Comparison of ENCODE assay signal across 27 cellular contexts in genomic region chr5:32422697-32423096, GRCh38. TPM values are rescaled to one million over a fixed set of nuclear protein-coding genes. Genes with fewer than 3 reads are reported as not detected.
A peak's percentile ranks its signal among the peaks of the same experiment; 100 is the strongest.
DNase-seq lines count a peak whose midpoint lies in the region; ATAC-seq, FAIRE-seq and TF ChIP-seq lines count a peak whose summit lies in the region.
"Had no signal": no experiment of that assay in that cellular context is flagged by ENCODE, and none has a peak within 500 bp of the region (broad histone marks: within the 10 kb centered on the region; RNA-seq: fewer than 3 reads in every experiment).

No MANE protein-coding gene starts in this region.

- H3K4me1 ChIP-seq in rectal smooth muscle tissue (ENCODE audit: control insufficient read depth, insufficient read depth, low read length): peaks cover 5% of the 10 kb centered on the region
- H3K4me1 ChIP-seq: SJSA1 had no signal

- ATAC-seq in WTC11: no peak
- ATAC-seq: PC-3 had no signal

- POLR2A ChIA-PET in WTC11 (lab: Charles Lee): interaction anchor here (1.5 kb wide), 1 partner anchor 16 kb away, joined by 7 read pairs; no protein-coding TSS in a partner anchor

- H3K27ac ChIP-seq in rectal smooth muscle tissue (ENCODE audit: low read depth, low read length): peak overlapping the region; percentile 21
- H3K27ac ChIP-seq in caudate nucleus (ENCODE audit: low read depth, low read length): no peak overlapping the region
- H3K27ac ChIP-seq: GM23248, SJSA1 had no signal

- peak; percentile 13 for DNase-seq in NCI-H2171 treated with DMSO at 0.1 percent for 48 hours (lab: John Stamatoyannopoulos, UW)
- DNase-seq in NCI-H2171 (lab: John Stamatoyannopoulos, UW): no peak
- no peak for DNase-seq in H54 (ENCODE audit: insufficient read length, low spot score)
- no peak for DNase-seq in WTC11 (ENCODE audit: low spot score)
- no peak for DNase-seq in NCI-H2107 treated with DMSO at 0.1 percent for 48 hours (lab: John Stamatoyannopoulos, UW; ENCODE audit: unreplicated experiment)
- DNase-seq in SK-N-DZ (ENCODE audit: low spot score): no peak
- no peak for DNase-seq in caudate nucleus (lab: John Stamatoyannopoulos, UW)
- DNase-seq: 8988T, ACHN, GM23248, H9, HFFc6, Kasumi-1, MV-4-11, NCI-H1105, NCI-H1436 treated with DMSO at 0.1 percent for 48 hours, NCI-H187 treated with DMSO at 0.1 percent for 48 hours, NCI-H2107, NCI-H446, NCI-H524 treated with DMSO at 0.1 percent for 48 hours, NCI-H774, PC-3, Right ventricle myocardium superior had no signal

- peaks cover 25% of the 10 kb centered on the region for H3K36me3 Mint-ChIP-seq in WTC11

- no peaks in the 10 kb centered on the region for H3K27me3 Mint-ChIP-seq in WTC11 (ENCODE audit: low read depth)

- peaks cover 17% of the 10 kb centered on the region for H3K9me3 Mint-ChIP-seq in WTC11

- H3K27ac Mint-ChIP-seq in WTC11: peak overlapping the region; percentile 12
- H3K27ac Mint-ChIP-seq: HFFc6 had no signal

- no peak overlapping the region for H3K9ac ChIP-seq in rectal smooth muscle tissue (ENCODE audit: low read length)
- H3K9ac ChIP-seq: GM23248 had no signal

- TF ChIP-seq CTCF in WTC11 (IDR thresholded peaks at IDR 0.05): no peak

- H3K4me3 Mint-ChIP-seq in WTC11: no peak overlapping the region
- H3K4me3 Mint-ChIP-seq: H9, HFFc6 had no signal

- H3K4me1 Mint-ChIP-seq in WTC11: peaks cover 12% of the 10 kb centered on the region

- peak; percentile 43 for FAIRE-seq in H54 (lab: Jason Lieb, UNC)
- FAIRE-seq: HTR-8/SVneo, K562 had no signal

- CTCF ChIA-PET in WTC11 (lab: Charles Lee): no interaction called here

- no peak overlapping the region for H3K4me3 ChIP-seq in rectal smooth muscle tissue (ENCODE audit: low read length)
- H3K4me3 ChIP-seq: GM23248, K562, SJSA1 had no signal

- no peaks in the 10 kb centered on the region for H3K27me3 ChIP-seq in rectal smooth muscle tissue (ENCODE audit: control insufficient read depth, insufficient read depth, low read length)
- H3K27me3 ChIP-seq: SJSA1 had no signal

- no peaks in the 10 kb centered on the region for H3K36me3 ChIP-seq in rectal smooth muscle tissue (ENCODE audit: control insufficient read depth, insufficient read depth, low read length)
- H3K36me3 ChIP-seq: SJSA1 had no signal

- no peak for TF ChIP-seq POLR2A in H54 (IDR thresholded peaks at IDR 0.05; ENCODE audit: low read depth, low read length)

TF ChIP-seq in WTC11, 78 proteins besides CTCF, POLR2A, EP300 and RAD21:
- TF ChIP-seq EMX1 (CRISPR knock-in tag; IDR thresholded peaks at IDR 0.05) (no peak), ZNF423 (CRISPR knock-in tag; IDR thresholded peaks at IDR 0.05) (no peak), ZNF532 (CRISPR knock-in tag; IDR thresholded peaks at IDR 0.05; ENCODE audit: borderline replicate concordance) (no peak), JAZF1 (CRISPR knock-in tag; IDR thresholded peaks at IDR 0.05) (no peak), MAX (CRISPR knock-in tag; IDR thresholded peaks at IDR 0.05) (no peak)

RNA-seq across cellular contexts. Expression of gene ZFR, which starts 21.8 kb away (rescaled TPM):
- total RNA-seq in WTC11 (2021): 60.9 to 65.7 TPM (median 64.5 TPM) in 3 replicates
- polyA plus RNA-seq in SK-N-DZ (2014; cell fraction: cytosol; rRNA removed): 65.9 and 79.5 TPM in 2 replicates
- 50.0 and 50.2 TPM in 2 replicates for polyA plus RNA-seq in SK-N-DZ (2014; cell fraction: nucleus; rRNA removed)
